In the genomic region with DNA sequence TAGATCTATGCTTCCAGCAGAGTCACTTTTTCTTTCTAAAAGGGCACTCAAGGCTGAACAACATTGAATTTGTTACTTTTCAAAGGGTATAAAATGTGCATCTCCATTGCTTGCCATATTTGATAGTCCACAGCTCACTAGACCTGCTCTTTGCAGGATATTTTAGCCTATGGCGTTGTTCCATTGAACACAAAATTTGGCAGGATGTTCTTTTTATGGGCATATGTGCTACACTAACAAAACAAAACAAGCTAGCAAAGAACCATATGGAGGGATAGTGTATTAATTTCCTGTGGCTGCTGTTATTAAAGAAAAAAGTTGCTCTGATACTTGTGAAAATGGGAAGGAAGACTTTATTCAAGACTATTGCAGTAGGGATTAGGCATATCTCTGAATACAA, we compare ENCODE assay signal across 26 cellular contexts.
"Had no signal": no experiment of that assay in that cellular context is flagged by ENCODE, and none has a peak within 500 bp of the region (broad histone marks: within the 10 kb centered on the region; RNA-seq: fewer than 3 reads in every experiment).

No MANE protein-coding gene starts in this region.

- DNase-seq: activated CD4-positive, alpha-beta memory T cell treated with anti-CD3 and anti-CD28 coated beads for 36 hours; activated CD4-positive, alpha-beta T cell treated with anti-CD3 and anti-CD28 coated beads for 36 hours; activated CD4-positive, alpha-beta T cell treated with anti-CD3 and anti-CD28 coated beads, Interleukin-2, amount 10 ng/mL, durations not matched to agents 24 days and 14 days; activated CD4-positive, CD25-positive, alpha-beta regulatory T cell; activated CD4-positive, CD25-positive, alpha-beta regulatory T cell treated with anti-CD3 and anti-CD28 coated beads, Interleukin-2, amount 50 U/mL, for 72 hours; activated CD8-positive, alpha-beta memory T cell treated with anti-CD3 and anti-CD28 coated beads, Interleukin-2, amount 10 ng/mL, durations not matched to agents 7 days and 5 days; activated CD8-positive, alpha-beta memory T cell treated with anti-CD3 and anti-CD28 coated beads, Interleukin-2, amount 50 U/mL, for 4 hours; activated CD8-positive, alpha-beta T cell treated with anti-CD3 and anti-CD28 coated beads, Interleukin-2, amount 10 ng/mL, durations not matched to agents 7 days and 5 days; activated effector memory CD4-positive, alpha-beta T cell treated with anti-CD3 and anti-CD28 coated beads, Interleukin-2, amount 50 U/mL, for 16 hours; activated naive CD4-positive, alpha-beta T cell treated with anti-CD3 and anti-CD28 coated beads for 36 hours; activated naive CD8-positive, alpha-beta T cell treated with anti-CD3 and anti-CD28 coated beads for 36 hours; activated naive CD8-positive, alpha-beta T cell treated with anti-CD3 and anti-CD28 coated beads, Interleukin-2, amount 50 U/mL, for 24 hours; activated T-cell treated with anti-CD3 and anti-CD28 coated beads, Interleukin-2, amount 50 U/mL, for 1 hour; activated T-cell treated with anti-CD3 and anti-CD28 coated beads, Interleukin-2, amount 50 U/mL, for 48 hours; adrenal gland; amygdala; aorta; body of pancreas; dorsolateral prefrontal cortex; effector memory CD4-positive, alpha-beta T cell; endodermal cell; foreskin fibroblast; head of caudate nucleus; T-helper 17 cell; T1000 had no signal

- ATAC-seq: activated CD4-positive, alpha-beta T cell treated with anti-CD3 and anti-CD28 coated beads for 36 hours; activated CD8-positive, alpha-beta memory T cell treated with anti-CD3 and anti-CD28 coated beads, Interleukin-2, amount 10 ng/mL, durations not matched to agents 7 days and 5 days; activated CD8-positive, alpha-beta T cell treated with anti-CD3 and anti-CD28 coated beads, Interleukin-2, amount 10 ng/mL, durations not matched to agents 7 days and 5 days; activated naive CD8-positive, alpha-beta T cell treated with anti-CD3 and anti-CD28 coated beads, Interleukin-2, amount 50 U/mL, for 24 hours; body of pancreas; esophagus mucosa; T-helper 17 cell had no signal
